20 cellular contexts compared by ENCODE assay signal in genomic region chr20:24690408-24690807, GRCh38.
"Had no signal": no experiment of that assay in that cellular context is flagged by ENCODE, and none has a peak within 500 bp of the region (broad histone marks: within the 10 kb centered on the region; RNA-seq: fewer than 3 reads in every experiment).

No MANE protein-coding gene starts in this region.

- H3K4me1 ChIP-seq: foreskin keratinocyte had no signal

- ATAC-seq: foreskin keratinocyte, natural killer cell, SK-N-SH treated with all-trans-retinoic acid at 6 μM for 48 hours, T-cell had no signal

- H3K27ac ChIP-seq: foreskin keratinocyte, left ventricle myocardium inferior, ovary, prostate gland, tibial artery had no signal

- H3K27me3 ChIP-seq: foreskin keratinocyte, ovary, tibial artery had no signal

- H3K36me3 ChIP-seq: left ventricle myocardium inferior, ovary, prostate gland, tibial artery had no signal

- DNase-seq: activated CD4-positive, alpha-beta memory T cell treated with anti-CD3 and anti-CD28 coated beads for 36 hours; activated CD4-positive, alpha-beta T cell treated with anti-CD3 and anti-CD28 coated beads for 4 hours; activated naive CD4-positive, alpha-beta T cell treated with Interleukin-2 at 50 U/mL for 16 hours; activated naive CD8-positive, alpha-beta T cell treated with anti-CD3 and anti-CD28 coated beads for 36 hours; activated T-cell treated with anti-CD3 and anti-CD28 coated beads, Interleukin-2, amount 50 U/mL, for 1 hour; cerebellar nuclear complex; effector CD4-positive, alpha-beta T cell; foreskin keratinocyte; kidney glomerular epithelial cell; left ventricle myocardium inferior; midbrain; natural killer cell; ovary; stimulated activated CD4-positive, alpha-beta T cell treated with anti-CD3 and anti-CD28 coated beads, Interleukin-12 subunit alpha, Interleukin-12 subunit beta, amount 100 ng/mL, for 4 hours; stimulated activated CD4-positive, alpha-beta T cell treated with anti-CD3 and anti-CD28 coated beads, Interleukin-4, amount 100 ng/mL, for 4 hours; substantia nigra; T-cell had no signal

- H3K4me3 ChIP-seq: left ventricle myocardium inferior, ovary, prostate gland, tibial artery had no signal

- H3K9me3 ChIP-seq: ovary, prostate gland had no signal
